19 cellular contexts compared by ENCODE assay signal in genomic region chr10:82968533-82968932, GRCh38.
A peak's percentile ranks its signal among the peaks of the same experiment; 100 is the strongest.
DNase-seq lines count a peak whose midpoint lies in the region; ATAC-seq, FAIRE-seq and TF ChIP-seq lines count a peak whose summit lies in the region.
"Had no signal": no experiment of that assay in that cellular context is flagged by ENCODE, and none has a peak within 500 bp of the region (broad histone marks: within the 10 kb centered on the region; RNA-seq: fewer than 3 reads in every experiment).

No MANE protein-coding gene starts in this region.

- H3K4me3 ChIP-seq in endothelial cell of umbilical vein (replicated peaks in 1 of 3; ENCODE audit: insufficient read depth in 1 of 3, low read depth in 1 of 3, low read length in 3 of 3), result no peak overlapping the region
- no peak overlapping the region for H3K4me3 ChIP-seq in fibroblast of the aortic adventitia (ENCODE audit: low read depth, low read length)
- H3K4me3 ChIP-seq in upper lobe of right lung, result no peak overlapping the region
- H3K4me3 ChIP-seq: GM23248 had no signal

- no peaks in the 10 kb centered on the region for H3K27me3 Mint-ChIP-seq in nephron (ENCODE audit: low read depth)
- H3K27me3 Mint-ChIP-seq in activated CD4-positive, alpha-beta memory T cell treated with anti-CD3 and anti-CD28 coated beads, Interleukin-2, amount 10 ng/mL, durations not matched to agents 7 days and 5 days, result no peaks in the 10 kb centered on the region
- H3K27me3 Mint-ChIP-seq: CD4-positive, CD25-positive, alpha-beta regulatory T cell had no signal

- no peaks in the 10 kb centered on the region for H3K36me3 ChIP-seq in endothelial cell of umbilical vein (ENCODE audit: control insufficient read depth in 2 of 2, extremely low read depth in 1 of 2, insufficient read depth in 2 of 2, low read length in 2 of 2)
- H3K36me3 ChIP-seq in upper lobe of right lung, result no peaks in the 10 kb centered on the region

- no peaks in the 10 kb centered on the region for H3K4me1 Mint-ChIP-seq in nephron
- H3K4me1 Mint-ChIP-seq in activated CD4-positive, alpha-beta memory T cell treated with anti-CD3 and anti-CD28 coated beads, Interleukin-2, amount 10 ng/mL, durations not matched to agents 7 days and 5 days, result no peaks in the 10 kb centered on the region
- H3K4me1 Mint-ChIP-seq: CD4-positive, CD25-positive, alpha-beta regulatory T cell had no signal

- BruUV-seq in endothelial cell of umbilical vein (replicated peaks; lab: Mats Ljungman, UMichigan), result no TSS peak

- H3K9ac ChIP-seq in endothelial cell of umbilical vein (replicated peaks; ENCODE audit: extremely low read depth, insufficient read depth, low read length), result no peak overlapping the region
- H3K9ac ChIP-seq: GM23248 had no signal

- H3K27ac ChIP-seq in endothelial cell of umbilical vein (ENCODE audit: insufficient read depth, low read depth, low read length) (no peak overlapping the region), upper lobe of right lung (no peak overlapping the region)
- H3K27ac ChIP-seq: GM23248 had no signal

- intact Hi-C loops in endothelial cell of umbilical vein (cut with micrococcal nuclease), result loop anchor here (2.0 to 10.0 kb wide), 3 partner anchors 158 to 1124 kb away; no protein-coding TSS in a partner anchor
- intact Hi-C loops in upper lobe of right lung (cut with DNase I), result no loop called here

- H2AFZ ChIP-seq in endothelial cell of umbilical vein (ENCODE audit: low read depth, low read length), result no peak overlapping the region
- H2AFZ ChIP-seq: GM23248 had no signal

- CTCF ChIA-PET in endothelial cell of umbilical vein (lab: Charles Lee), result interaction anchor here (1.7 to 1.8 kb wide), 2 partner anchors 13 to 173 kb away, joined by 9 to 23 read pairs; no protein-coding TSS in a partner anchor
- CTCF ChIA-PET in activated CD4-positive, alpha-beta memory T cell treated with anti-CD3 and anti-CD28 coated beads, Interleukin-2, amount 10 ng/mL, durations not matched to agents 7 days and 5 days (lab: Charles Lee), result no interaction called here

- dilution Hi-C loops in endothelial cell of umbilical vein (cut with MboI; ENCODE audit: extremely low pct_ligation_motif_present, low sequenced_read_pairs), result no loop called here

- H4K20me1 ChIP-seq in endothelial cell of umbilical vein (replicated peaks; ENCODE audit: control insufficient read depth, extremely low read depth, insufficient read depth, low read length), result no peaks in the 10 kb centered on the region

- ATAC-seq in upper lobe of right lung (no peak), HG02852 (IDR thresholded peaks at IDR 0.05; ENCODE audit: unreplicated experiment) (no peak)
- ATAC-seq: CD8-positive, alpha-beta T cell had no signal

- POLR2A ChIA-PET in endothelial cell of umbilical vein (lab: Charles Lee), result no interaction called here
- POLR2A ChIA-PET in activated CD4-positive, alpha-beta memory T cell treated with anti-CD3 and anti-CD28 coated beads, Interleukin-2, amount 10 ng/mL, durations not matched to agents 7 days and 5 days (lab: Charles Lee), result no interaction called here

- FAIRE-seq in endothelial cell of umbilical vein (lab: Jason Lieb, UNC), result no peak
- FAIRE-seq: G401.6, GM12892, GM19239, H1 had no signal

- peak overlapping the region in 2 of 3 experiments; percentile 14 to 54 for H3K27ac Mint-ChIP-seq in nephron
- no peak overlapping the region for H3K27ac Mint-ChIP-seq in activated CD4-positive, alpha-beta memory T cell treated with anti-CD3 and anti-CD28 coated beads, Interleukin-2, amount 10 ng/mL, durations not matched to agents 7 days and 5 days
- H3K27ac Mint-ChIP-seq: CD8-positive, alpha-beta T cell had no signal

- H3K4me3 Mint-ChIP-seq in nephron, result no peak overlapping the region
- H3K4me3 Mint-ChIP-seq in activated CD4-positive, alpha-beta memory T cell treated with anti-CD3 and anti-CD28 coated beads, Interleukin-2, amount 10 ng/mL, durations not matched to agents 7 days and 5 days, result no peak overlapping the region
- H3K4me3 Mint-ChIP-seq: CD4-positive, CD25-positive, alpha-beta regulatory T cell; CD8-positive, alpha-beta T cell had no signal

- no peaks in the 10 kb centered on the region for H3K9me3 Mint-ChIP-seq in nephron
- H3K9me3 Mint-ChIP-seq in activated CD4-positive, alpha-beta memory T cell treated with anti-CD3 and anti-CD28 coated beads, Interleukin-2, amount 10 ng/mL, durations not matched to agents 7 days and 5 days, result peaks cover 2% of the 10 kb centered on the region

- TF ChIP-seq POLR2A in endothelial cell of umbilical vein (IDR thresholded peaks at IDR 0.05; ENCODE audit: low read depth, low read length), result no peak

- DNase-seq in endothelial cell of umbilical vein (ENCODE audit: low read depth, low spot score), result peak; percentile 18
- DNase-seq in fibroblast of the aortic adventitia (ENCODE audit: low read depth), result peak; percentile 14
- DNase-seq in upper lobe of right lung, result no peak
- DNase-seq in activated CD4-positive, alpha-beta memory T cell treated with anti-CD3 and anti-CD28 coated beads, Interleukin-2, amount 10 ng/mL, durations not matched to agents 7 days and 5 days, result no peak
- DNase-seq: C1 segment of cervical spinal cord; Caco-2; CD4-positive, CD25-positive, alpha-beta regulatory T cell; CD8-positive, alpha-beta T cell; DMS153; DND-41; GM23248; H7; HCEC 1CT had no signal

- no peaks in the 10 kb centered on the region for H3K36me3 Mint-ChIP-seq in nephron (ENCODE audit: low read depth)
- H3K36me3 Mint-ChIP-seq in activated CD4-positive, alpha-beta memory T cell treated with anti-CD3 and anti-CD28 coated beads, Interleukin-2, amount 10 ng/mL, durations not matched to agents 7 days and 5 days (ENCODE audit: low read depth), result no peaks in the 10 kb centered on the region
- H3K36me3 Mint-ChIP-seq: CD4-positive, CD25-positive, alpha-beta regulatory T cell; CD8-positive, alpha-beta T cell had no signal

- no peaks in the 10 kb centered on the region for H3K27me3 ChIP-seq in endothelial cell of umbilical vein (ENCODE audit: control insufficient read depth in 2 of 2, insufficient read depth in 2 of 2, low read length in 2 of 2)
- no peaks in the 10 kb centered on the region for H3K27me3 ChIP-seq in upper lobe of right lung

- H3K4me2 ChIP-seq in endothelial cell of umbilical vein (ENCODE audit: insufficient read depth, low read length), result no peak overlapping the region

- no peaks in the 10 kb centered on the region for H3K79me2 ChIP-seq in endothelial cell of umbilical vein (ENCODE audit: control insufficient read depth, insufficient read depth, low read length)

- TF ChIP-seq CTCF in endothelial cell of umbilical vein (IDR thresholded peaks at IDR 0.05; ENCODE audit: extremely low read depth in 1 of 2, insufficient read depth in 1 of 2, low read depth in 1 of 2, low read length in 2 of 2), result no peak
- no peak for TF ChIP-seq CTCF in fibroblast of the aortic adventitia (IDR thresholded peaks at IDR 0.05; ENCODE audit: insufficient read depth, low read length)
- no peak for TF ChIP-seq CTCF in nephron (IDR thresholded peaks at IDR 0.05; ENCODE audit: unreplicated experiment in 3 of 3)
- no peak for TF ChIP-seq CTCF in upper lobe of right lung (IDR thresholded peaks at IDR 0.05)

- no peaks in the 10 kb centered on the region for H3K4me1 ChIP-seq in endothelial cell of umbilical vein (ENCODE audit: control insufficient read depth, extremely low read depth, insufficient read depth, low read length)
- H3K4me1 ChIP-seq in upper lobe of right lung, result no peaks in the 10 kb centered on the region
- H3K4me1 ChIP-seq: Caco-2 had no signal

- no peaks in the 10 kb centered on the region for H3K9me1 ChIP-seq in endothelial cell of umbilical vein (replicated peaks; ENCODE audit: control insufficient read depth, extremely low read depth, insufficient read depth, low read length)

- H3K9me3 ChIP-seq in endothelial cell of umbilical vein (replicated peaks; ENCODE audit: control insufficient read depth, insufficient read depth, low read length) (no peaks in the 10 kb centered on the region), upper lobe of right lung (no peaks in the 10 kb centered on the region)
- H3K9me3 ChIP-seq: Caco-2 had no signal

TF ChIP-seq in endothelial cell of umbilical vein, 7 proteins besides CTCF, POLR2A, EP300 and RAD21:
- TF ChIP-seq MAX (IDR thresholded peaks at IDR 0.05; ENCODE audit: insufficient read depth, insufficient read length), result no peak
- TF ChIP-seq FOS (IDR thresholded peaks at IDR 0.05; ENCODE audit: borderline replicate concordance, insufficient read depth, low read length), result no peak
- TF ChIP-seq EZH2 (IDR thresholded peaks at IDR 0.05; ENCODE audit: borderline replicate concordance, low read depth, low read length, severe bottlenecking), result no peak
- no peak for TF ChIP-seq MYC (IDR thresholded peaks at IDR 0.05; ENCODE audit: low read depth, low read length)
- TF ChIP-seq GATA2 (IDR thresholded peaks at IDR 0.05; ENCODE audit: insufficient read depth, insufficient read length, low read depth, low read length), result no peak
- TF ChIP-seq POLR2AphosphoS5 (IDR thresholded peaks at IDR 0.05; ENCODE audit: insufficient read depth, low read depth, low read length), result no peak
- TF ChIP-seq JUN (IDR thresholded peaks at IDR 0.05; ENCODE audit: borderline replicate concordance, insufficient read depth, insufficient read length, low read depth), result no peak
TF ChIP-seq in endothelial cell of umbilical vein: peak in this region for 0.

Comparison
In these comparisons a context has a peak if more than half of its experiments do, and no peak if none do; other contexts are left out.
1. DNase-seq: peak in endothelial cell of umbilical vein (single experiment) and fibroblast of the aortic adventitia (single experiment); none in upper lobe of right lung (single experiment) and activated CD4-positive, alpha-beta memory T cell treated with anti-CD3 and anti-CD28 coated beads, Interleukin-2, amount 10 ng/mL, durations not matched to agents 7 days and 5 days (single experiment).